ENCODE assay signal across 20 cellular contexts in the genomic region with DNA sequence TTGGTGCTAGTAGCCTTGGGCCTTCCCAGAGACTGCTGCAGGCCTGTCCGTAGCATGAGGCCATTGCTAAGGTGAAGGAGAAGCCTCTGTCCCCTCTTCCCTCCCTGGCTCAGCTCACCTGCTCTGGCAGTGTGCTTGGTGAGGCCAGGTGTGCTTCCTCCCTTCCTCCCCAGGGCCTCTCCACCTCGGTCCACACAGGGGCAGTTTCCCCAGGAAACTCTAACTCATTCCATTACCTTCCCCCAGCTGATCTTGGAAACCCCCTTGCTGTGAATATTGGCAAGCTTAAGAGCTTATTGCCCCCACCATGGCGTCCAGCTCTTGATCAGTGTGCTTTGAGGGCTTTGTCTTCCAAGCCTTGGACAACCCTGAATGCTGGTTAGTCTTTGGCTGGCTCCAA.
"Had no signal": no experiment of that assay in that cellular context is flagged by ENCODE, and none has a peak within 500 bp of the region (broad histone marks: within the 10 kb centered on the region; RNA-seq: fewer than 3 reads in every experiment).

No MANE protein-coding gene starts in this region.

- H3K36me3 ChIP-seq: heart right ventricle, right lobe of liver, vagina had no signal

- H3K4me3 ChIP-seq: heart right ventricle, right lobe of liver, skin epidermis, vagina had no signal

- H3K9me3 ChIP-seq: heart right ventricle, right lobe of liver, vagina had no signal

- H3K4me1 ChIP-seq: heart right ventricle, parathyroid adenoma, vagina had no signal

- DNase-seq: activated CD4-positive, alpha-beta T cell treated with anti-CD3 and anti-CD28 coated beads for 1 hour; activated CD4-positive, alpha-beta T cell treated with anti-CD3 and anti-CD28 coated beads, Interleukin-2, amount 50 U/mL, for 1 hour; activated T-cell treated with anti-CD3 and anti-CD28 coated beads, Interleukin-2, amount 50 U/mL, for 24 hours; dermis blood vessel endothelial cell; effector CD8-positive, alpha-beta T cell; erythroblast; foreskin fibroblast; heart right ventricle; left colon; nucleus accumbens; stimulated activated CD4-positive, alpha-beta T cell treated with anti-CD3 and anti-CD28 coated beads, Interleukin-2, amount 100 ng/mL, for 24 hours; trophoblast cell had no signal

- H3K79me2 ChIP-seq: parathyroid adenoma had no signal

- ATAC-seq: activated naive CD4-positive, alpha-beta T cell treated with anti-CD3 and anti-CD28 coated beads, Interleukin-2, amount 50 U/mL, for 72 hours; activated T-helper 17 cell treated with anti-CD3 and anti-CD28 coated beads, Interleukin-2, amount 50 U/mL, for 72 hours; left colon had no signal

- H3K27me3 ChIP-seq: heart right ventricle, right lobe of liver, vagina had no signal

- H3K9ac ChIP-seq: parathyroid adenoma had no signal

- H2AFZ ChIP-seq: parathyroid adenoma had no signal

- H3K27ac ChIP-seq: heart right ventricle, parathyroid adenoma, skin epidermis, vagina had no signal

- FAIRE-seq: keratinocyte, TTC549 had no signal
